In genomic region chr12:55927588-55928502, GRCh38 we compare ENCODE assay signal across 8 cellular contexts. TPM values are rescaled to one million over a fixed set of nuclear protein-coding genes. Genes with fewer than 3 reads are reported as not detected.
DNase-seq lines count a peak whose midpoint lies in the region; ATAC-seq and TF ChIP-seq lines count a peak whose summit lies in the region.

Gene PYM1, minus strand, starts transcription at chr12:55927894. Its CDS starts 133 bp downstream, at chr12:55927761.

- peak within 1 kb of the TSS; percentile 98 for H3K4me3 Mint-ChIP-seq in activated T-helper 17 cell treated with anti-CD3 and anti-CD28 coated beads, Interleukin-2, amount 50 U/mL, for 72 hours

- H3K4me1 ChIP-seq in muscle layer of duodenum (ENCODE audit: control insufficient read depth in 1 of 2, insufficient read depth in 2 of 2, low read length in 2 of 2): peaks cover 13 to 20% of the 10 kb centered on the region in 2 donors
- H3K4me1 ChIP-seq in subcutaneous abdominal adipose tissue (ENCODE audit: control insufficient read depth in 5 of 5, insufficient read depth in 5 of 5, low read length in 5 of 5): peaks cover 3 to 56% (median 45%) of the 10 kb centered on the region in 5 donors

- no peaks in the 10 kb centered on the region for H3K27me3 Mint-ChIP-seq in activated T-helper 17 cell treated with anti-CD3 and anti-CD28 coated beads, Interleukin-2, amount 50 U/mL, for 72 hours

- H3K27me3 ChIP-seq in muscle layer of duodenum (ENCODE audit: low read depth, low read length) (no peaks in the 10 kb centered on the region), subcutaneous abdominal adipose tissue (ENCODE audit: control insufficient read depth in 5 of 5, insufficient read depth in 4 of 5, low read length in 5 of 5) (peaks cover 0 to 4% (median 0%) of the 10 kb centered on the region in 5 donors)

- peaks cover 66% of the 10 kb centered on the region for H3K36me3 Mint-ChIP-seq in activated T-helper 17 cell treated with anti-CD3 and anti-CD28 coated beads, Interleukin-2, amount 50 U/mL, for 72 hours (ENCODE audit: low read depth)

- H3K36me3 ChIP-seq in muscle layer of duodenum (ENCODE audit: control insufficient read depth in 1 of 2, insufficient read depth in 2 of 2, low read length in 2 of 2) (peaks cover 0 to 4% of the 10 kb centered on the region in 2 donors), subcutaneous abdominal adipose tissue (ENCODE audit: control insufficient read depth in 5 of 5, insufficient read depth in 5 of 5, low read length in 5 of 5) (peaks cover 0 to 2% (median 0%) of the 10 kb centered on the region in 5 donors)

- H3K9me3 ChIP-seq in muscle layer of duodenum (ENCODE audit: control insufficient read depth in 1 of 2, low read length in 2 of 2) (no peaks in the 10 kb centered on the region), subcutaneous abdominal adipose tissue (ENCODE audit: control insufficient read depth in 5 of 5, low read length in 5 of 5) (no peaks in the 10 kb centered on the region)

- H3K27ac ChIP-seq in muscle layer of duodenum (ENCODE audit: low read length) (peak within 1 kb of the TSS; percentile 100), subcutaneous abdominal adipose tissue (ENCODE audit: low read depth, low read length) (peak within 1 kb of the TSS; percentile 96)

- H3K27ac Mint-ChIP-seq in activated T-helper 17 cell treated with anti-CD3 and anti-CD28 coated beads, Interleukin-2, amount 50 U/mL, for 72 hours: peak within 1 kb of the TSS; percentile 99

- peak; percentile 45 for ATAC-seq in activated T-helper 17 cell treated with anti-CD3 and anti-CD28 coated beads, Interleukin-2, amount 50 U/mL, for 72 hours (replicated peaks)

- H3K9me3 Mint-ChIP-seq in activated T-helper 17 cell treated with anti-CD3 and anti-CD28 coated beads, Interleukin-2, amount 50 U/mL, for 72 hours: no peaks in the 10 kb centered on the region

- H3K4me1 Mint-ChIP-seq in activated T-helper 17 cell treated with anti-CD3 and anti-CD28 coated beads, Interleukin-2, amount 50 U/mL, for 72 hours: peaks cover 35% of the 10 kb centered on the region

- peak within 1 kb of the TSS; percentile 98 for H3K4me3 ChIP-seq in fibroblast of mammary gland (ENCODE audit: control insufficient read depth, low read depth, low read length)
- peak within 1 kb of the TSS; percentile 95 to 100 for H3K4me3 ChIP-seq in muscle layer of duodenum (ENCODE audit: low read depth in 1 of 2, low read length in 2 of 2)
- peak within 1 kb of the TSS; percentile 91 to 100 (median 92) for H3K4me3 ChIP-seq in subcutaneous abdominal adipose tissue (ENCODE audit: low read depth in 1 of 5, low read length in 5 of 5)

- TF ChIP-seq CTCF in GM20000 (IDR thresholded peaks at IDR 0.05; ENCODE audit: extremely low read depth, missing control alignments) (no peak), fibroblast of mammary gland (conservative IDR thresholded peaks at IDR 0.05; ENCODE audit: control insufficient read depth, insufficient read depth, low read depth, low read length) (no peak)

- H3K9ac ChIP-seq in subcutaneous abdominal adipose tissue (ENCODE audit: low read length in 5 of 5): peak within 1 kb of the TSS; percentile 78 to 97 (median 92)

- peak; percentile 76 for DNase-seq in D341Med (ENCODE audit: low spot score)
- peak; percentile 87 for DNase-seq in GM20000 (ENCODE audit: low spot score)
- peak; percentile 95 for DNase-seq in HT-29 (ENCODE audit: low spot score)
- peak; percentile 82 for DNase-seq in fibroblast of mammary gland (ENCODE audit: low read depth)

TF ChIP-seq in PFSK-1, 5 proteins besides CTCF, POLR2A, EP300 and RAD21:
- TF ChIP-seq REST (IDR thresholded peaks at IDR 0.05; ENCODE audit: insufficient read depth in 1 of 2, low read depth in 2 of 2, low read length in 2 of 2) (no peak), SIN3A (IDR thresholded peaks at IDR 0.05; ENCODE audit: borderline replicate concordance, insufficient read depth, low read length) (no peak), FOXP2 (optimal IDR thresholded peaks at IDR 0.05; ENCODE audit: borderline replicate concordance, extremely low read depth, extremely low read length, insufficient read depth) (peak; percentile 7), TAF1 (IDR thresholded peaks at IDR 0.05; ENCODE audit: borderline replicate concordance, insufficient read depth, low read length) (0 out of 2 replicates have a peak, but pooled peaks have one; percentile 39), POLR2AphosphoS5 (IDR thresholded peaks at IDR 0.05; ENCODE audit: low read depth, low read length) (peak; percentile 91)

RNA-seq across cellular contexts. Expression of gene PYM1, which starts in this region (rescaled TPM):
- total RNA-seq in HT-29 (2014; rRNA removed; shearing (Covaris generic)): 50.5 and 52.1 TPM in 2 replicates
- 28.0 TPM for polyA plus RNA-seq in PFSK-1 (2012; ENCODE audit: insufficient read length, low read depth)
- total RNA-seq in activated T-helper 17 cell treated with anti-CD3 and anti-CD28 coated beads, Interleukin-2, amount 50 U/mL, for 72 hours: 10 to 100 TPM; 23.4 to 35.6 TPM

Comparison
In these comparisons a context has a peak if more than half of its experiments do, and no peak if none do; other contexts are left out.
1. Peak in every context shown above with its lines: DNase-seq, ATAC-seq, H3K4me3 ChIP-seq and H3K27ac ChIP-seq.